ENCODE assay signal across 13 cellular contexts in genomic region chr7:138009350-138009653, GRCh38. TPM values are rescaled to one million over a fixed set of nuclear protein-coding genes. Genes with fewer than 3 reads are reported as not detected.
DNase-seq lines count a peak whose midpoint lies in the region; ATAC-seq, FAIRE-seq and TF ChIP-seq lines count a peak whose summit lies in the region.
"Had no signal": no experiment of that assay in that cellular context is flagged by ENCODE, and none has a peak within 500 bp of the region (broad histone marks: within the 10 kb centered on the region; RNA-seq: fewer than 3 reads in every experiment).

No MANE protein-coding gene starts in this region.

- H3K9ac ChIP-seq in Loucy (ENCODE audit: low read depth, low read length, poor library complexity, severe bottlenecking) = no peak overlapping the region

- peak; percentile 76 for FAIRE-seq in GM12891 (lab: Jason Lieb, UNC)
- no peak for FAIRE-seq in small intestine (lab: Jason Lieb, UNC)

- no peaks in the 10 kb centered on the region for H3K79me2 ChIP-seq in Loucy (ENCODE audit: insufficient read depth, low read length)

- H3K36me3 ChIP-seq in Loucy (ENCODE audit: insufficient read depth, low read length) = no peaks in the 10 kb centered on the region
- H3K36me3 ChIP-seq in small intestine (ENCODE audit: control insufficient read depth in 2 of 2, insufficient read depth in 2 of 2, low read length in 2 of 2) = no peaks in the 10 kb centered on the region
- no peaks in the 10 kb centered on the region for H3K36me3 ChIP-seq in tibial nerve
- no peaks in the 10 kb centered on the region for H3K36me3 ChIP-seq in lower lobe of right lung
- H3K36me3 ChIP-seq: BLaER1 treated with 17β-estradiol and CSF1 and Interleukin-3, amounts not matched to agents 10 nM and 100 nM; SJCRH30 had no signal

- TF ChIP-seq CTCF in Loucy (conservative IDR thresholded peaks at IDR 0.05; ENCODE audit: low read length) = no peak
- no peak for TF ChIP-seq CTCF in epithelial cell of esophagus (IDR thresholded peaks at IDR 0.05; ENCODE audit: insufficient read depth, low read depth, low read length, missing control alignments)
- TF ChIP-seq CTCF in tibial nerve (IDR thresholded peaks at IDR 0.05) = no peak
- TF ChIP-seq CTCF in lower lobe of right lung (IDR thresholded peaks at IDR 0.05) = no peak

- H3K9me3 ChIP-seq in Loucy (ENCODE audit: insufficient read depth, low read depth, low read length) (no peaks in the 10 kb centered on the region), small intestine (ENCODE audit: control insufficient read depth, low read depth) (no peaks in the 10 kb centered on the region), tibial nerve (no peaks in the 10 kb centered on the region), lower lobe of right lung (no peaks in the 10 kb centered on the region)
- H3K9me3 ChIP-seq: BLaER1 treated with 17β-estradiol and CSF1 and Interleukin-3, amounts not matched to agents 10 nM and 100 nM; SJCRH30 had no signal

- no peaks in the 10 kb centered on the region for H3F3A ChIP-seq in Loucy (ENCODE audit: low read depth)

- intact Hi-C loops in lower lobe of right lung (cut with DNase I) = loop anchor here (5.0 kb wide), 1 partner anchor 107 kb away; no protein-coding TSS in a partner anchor

- TF ChIP-seq EP300 in tibial nerve (IDR thresholded peaks at IDR 0.05) = no peak

- 84 to 100% (median 92%) methylated on average over 1 of the region's 1 CpG for WGBS in small intestine, 3 donors
- WGBS in tibial nerve, 2 donors = 81 to 95% methylated on average over 1 of the region's 1 CpG

- no peak overlapping the region for H3K27ac ChIP-seq in small intestine (ENCODE audit: low read depth in 1 of 2, low read length in 1 of 2)
- H3K27ac ChIP-seq in tibial nerve = no peak overlapping the region
- no peak overlapping the region for H3K27ac ChIP-seq in lower lobe of right lung
- H3K27ac ChIP-seq: HL-60, SJCRH30 had no signal

- no peaks in the 10 kb centered on the region for H4K20me1 ChIP-seq in Loucy (ENCODE audit: insufficient read depth, low read length, poor library complexity, severe bottlenecking)
- H4K20me1 ChIP-seq: BLaER1 treated with 17β-estradiol and CSF1 and Interleukin-3, amounts not matched to agents 10 nM and 100 nM had no signal

- peak overlapping the region; percentile 44; the same call in 1 of the 2 replicates for H2AFZ ChIP-seq in Loucy (ENCODE audit: low read length)

- H3K4me3 ChIP-seq in Loucy (ENCODE audit: low read length, poor library complexity, severe bottlenecking) = no peak overlapping the region
- H3K4me3 ChIP-seq in epithelial cell of esophagus (ENCODE audit: low read length) = no peak overlapping the region
- no peak overlapping the region for H3K4me3 ChIP-seq in small intestine (ENCODE audit: low read depth in 1 of 2, low read length in 2 of 2)
- no peak overlapping the region for H3K4me3 ChIP-seq in tibial nerve
- H3K4me3 ChIP-seq in lower lobe of right lung = no peak overlapping the region
- H3K4me3 ChIP-seq: BLaER1 treated with 17β-estradiol and CSF1 and Interleukin-3, amounts not matched to agents 10 nM and 100 nM; SJCRH30 had no signal

- H3K27me3 ChIP-seq in Loucy (ENCODE audit: insufficient read depth, low read length, poor library complexity, severe bottlenecking) (no peaks in the 10 kb centered on the region), small intestine (ENCODE audit: control insufficient read depth in 2 of 2, insufficient read depth in 2 of 2, low read length in 2 of 2) (no peaks in the 10 kb centered on the region), tibial nerve (no peaks in the 10 kb centered on the region), lower lobe of right lung (ENCODE audit: low read depth) (no peaks in the 10 kb centered on the region)
- H3K27me3 ChIP-seq: BLaER1 treated with 17β-estradiol and CSF1 and Interleukin-3, amounts not matched to agents 10 nM and 100 nM had no signal

- ATAC-seq in GM19397 (IDR thresholded peaks at IDR 0.05; ENCODE audit: unreplicated experiment) = no peak
- ATAC-seq in lower lobe of right lung = no peak

- H3K9me2 ChIP-seq in Loucy (replicated peaks; ENCODE audit: low read depth, low read length) = no peaks in the 10 kb centered on the region

- TF ChIP-seq POLR2A in GM12891 (IDR thresholded peaks at IDR 0.05; ENCODE audit: low read depth, low read length) (no peak), tibial nerve (IDR thresholded peaks at IDR 0.05) (no peak)

- no peak for DNase-seq in GM12891 (ENCODE audit: insufficient read length, low spot score)
- peak; percentile 39 for DNase-seq in RKO (ENCODE audit: low spot score)
- DNase-seq in epithelial cell of esophagus (ENCODE audit: low read depth) = peak; percentile 39
- no peak for DNase-seq in small intestine
- DNase-seq in tibial nerve (ENCODE audit: low spot score in 2 of 2) = no peak
- DNase-seq in lower lobe of right lung = no peak
- DNase-seq: 8988T, NCI-H187 treated with DMSO at 0.1 percent for 48 hours had no signal

- H3K4me1 ChIP-seq in Loucy (ENCODE audit: insufficient read depth, low read length, poor library complexity, severe bottlenecking) (peaks cover 5% of the 10 kb centered on the region), small intestine (ENCODE audit: control insufficient read depth in 2 of 2, insufficient read depth in 1 of 2, low read depth in 1 of 2, low read length in 1 of 2) (no peaks in the 10 kb centered on the region), tibial nerve (peaks cover 0 to 6% (median 2%) of the 10 kb centered on the region in 4 donors), lower lobe of right lung (peaks cover 6% of the 10 kb centered on the region)
- H3K4me1 ChIP-seq: SJCRH30 had no signal

- H3K4me2 ChIP-seq in Loucy (ENCODE audit: low read depth, low read length, poor library complexity, severe bottlenecking) = peak overlapping the region; percentile 15
- H3K4me2 ChIP-seq: BLaER1 treated with 17β-estradiol and CSF1 and Interleukin-3, amounts not matched to agents 10 nM and 100 nM had no signal

TF ChIP-seq in GM12891, 5 proteins besides CTCF, POLR2A, EP300 and RAD21:
- TF ChIP-seq POLR2AphosphoS5 (IDR thresholded peaks at IDR 0.05; ENCODE audit: low read depth, low read length) (no peak), POU2F2 (IDR thresholded peaks at IDR 0.05; ENCODE audit: low read depth, low read length) (no peak), PAX5 (IDR thresholded peaks at IDR 0.05; ENCODE audit: insufficient read depth, low read length, severe bottlenecking) (no peak), TAF1 (IDR thresholded peaks at IDR 0.05; ENCODE audit: low read depth, low read length) (no peak), SPI1 (IDR thresholded peaks at IDR 0.05; ENCODE audit: low read depth, low read length) (no peak)
TF ChIP-seq in GM12891: peak in this region for 0.

RNA-seq across cellular contexts. Expression of gene CREB3L2, which starts 7.4 kb away (rescaled TPM):
- polyA plus RNA-seq in GM12891 (2012; ENCODE audit: low read depth, missing spikeins) = 10.9 TPM
- 10 to 100 TPM in 2 of 3 donors, 1 to 10 TPM in 1; 8.9 to 11.7 (median 11.0) TPM for polyA plus RNA-seq in small intestine
- total RNA-seq in tibial nerve (10 to 100 TPM; 43.5 to 73.0 (median 51.2) TPM), lower lobe of right lung (48.9 TPM)

Comparison
In these comparisons a context has a peak if more than half of its experiments do, and no peak if none do; other contexts are left out.
1. DNase-seq: peak in RKO (single experiment) and epithelial cell of esophagus (single experiment); none in GM12891 (single experiment), small intestine (single experiment), tibial nerve (0 of 2) and lower lobe of right lung (single experiment).